ENCODE assay signal across 22 cellular contexts in genomic region chr16:80969114-80969484, GRCh38. TPM values are rescaled to one million over a fixed set of nuclear protein-coding genes. Genes with fewer than 3 reads are reported as not detected.
DNase-seq lines count a peak whose midpoint lies in the region; ATAC-seq and TF ChIP-seq lines count a peak whose summit lies in the region.
"Had no signal": no experiment of that assay in that cellular context is flagged by ENCODE, and none has a peak within 500 bp of the region (broad histone marks: within the 10 kb centered on the region; RNA-seq: fewer than 3 reads in every experiment).

No MANE protein-coding gene starts in this region.

- peaks cover 3% of the 10 kb centered on the region for H3K4me1 ChIP-seq in ACC112 (ENCODE audit: control insufficient read depth, insufficient read depth, low read length, unreplicated experiment)
- H3K4me1 ChIP-seq in GM23338 (ENCODE audit: insufficient read depth): no peaks in the 10 kb centered on the region
- peaks cover 7% of the 10 kb centered on the region for H3K4me1 ChIP-seq in mesenchymal stem cell (ENCODE audit: control insufficient read depth, insufficient read depth, low read depth, low read length)

- H3K14ac ChIP-seq in mesenchymal stem cell (ENCODE audit: low read length in 2 of 2): no peak overlapping the region

- no peaks in the 10 kb centered on the region for H3K4me1 Mint-ChIP-seq in GM23338
- H3K4me1 Mint-ChIP-seq in central memory CD8-positive, alpha-beta T cell: peaks cover 6% of the 10 kb centered on the region
- H3K4me1 Mint-ChIP-seq: IgD-negative memory B cell had no signal

- H4K8ac ChIP-seq in mesenchymal stem cell (ENCODE audit: low read length): no peak overlapping the region

- H3K4me2 ChIP-seq in GM23338 (no peak overlapping the region), mesenchymal stem cell (ENCODE audit: low read length, poor library complexity, severe bottlenecking) (peak overlapping the region; percentile 36)
- H3K4me2 ChIP-seq: KMS-11 had no signal

- H3K4me3 ChIP-seq in ACC112 (ENCODE audit: low read depth, low read length) (no peak overlapping the region), GM23338 (no peak overlapping the region), mesenchymal stem cell (ENCODE audit: insufficient read depth in 1 of 2, low read depth in 1 of 2, low read length in 2 of 2) (no peak overlapping the region)

- H4K91ac ChIP-seq in mesenchymal stem cell (ENCODE audit: low read length): no peak overlapping the region

- H3K9me3 Mint-ChIP-seq in GM23338: no peaks in the 10 kb centered on the region
- no peaks in the 10 kb centered on the region for H3K9me3 Mint-ChIP-seq in central memory CD8-positive, alpha-beta T cell
- H3K9me3 Mint-ChIP-seq: IgD-negative memory B cell had no signal

- H3K27me3 ChIP-seq in ACC112 (ENCODE audit: insufficient read depth, low read length) (no peaks in the 10 kb centered on the region), GM23338 (ENCODE audit: insufficient read depth) (no peaks in the 10 kb centered on the region), mesenchymal stem cell (ENCODE audit: control insufficient read depth in 1 of 2, insufficient read depth in 1 of 2, low read length in 2 of 2) (no peaks in the 10 kb centered on the region)

- no peak overlapping the region for H3K9ac ChIP-seq in mesenchymal stem cell (ENCODE audit: low read length)
- H3K9ac ChIP-seq: KMS-11 had no signal

- peak overlapping the region; percentile 1 for H2AK5ac ChIP-seq in mesenchymal stem cell (ENCODE audit: low read length, severe bottlenecking)

- H3K4ac ChIP-seq in mesenchymal stem cell (ENCODE audit: low read depth in 1 of 2, low read length in 2 of 2): no peak overlapping the region

- H3K79me2 ChIP-seq in ACC112 (ENCODE audit: control insufficient read depth, insufficient read depth, low read length, unreplicated experiment): no peaks in the 10 kb centered on the region
- no peaks in the 10 kb centered on the region for H3K79me2 ChIP-seq in GM23338 (replicated peaks; ENCODE audit: insufficient read depth)

- peak overlapping the region; percentile 48; the same call in 1 of the 2 replicates for H3K27ac Mint-ChIP-seq in GM23338
- H3K27ac Mint-ChIP-seq in central memory CD8-positive, alpha-beta T cell (ENCODE audit: low read depth): peak overlapping the region; percentile 35
- H3K27ac Mint-ChIP-seq: IgD-negative memory B cell had no signal

- no peak overlapping the region for H3K23ac ChIP-seq in mesenchymal stem cell (ENCODE audit: low read length in 2 of 2)

- no peak overlapping the region for H2BK5ac ChIP-seq in mesenchymal stem cell (ENCODE audit: low read depth, low read length, poor library complexity, severe bottlenecking)

- 97% methylated on average over 3 of the region's 3 CpGs for WGBS in mesenchymal stem cell

- no peaks in the 10 kb centered on the region; the same call in 1 of the 2 replicates for H4K20me1 ChIP-seq in GM23338 (replicated peaks; ENCODE audit: insufficient read depth)

- H3K9me3 ChIP-seq in mesenchymal stem cell (ENCODE audit: control insufficient read depth, low read length): no peaks in the 10 kb centered on the region

- no peaks in the 10 kb centered on the region for H3K27me3 Mint-ChIP-seq in GM23338 (ENCODE audit: insufficient read depth, low read depth, poor library complexity)
- H3K27me3 Mint-ChIP-seq in central memory CD8-positive, alpha-beta T cell: no peaks in the 10 kb centered on the region
- H3K27me3 Mint-ChIP-seq: IgD-negative memory B cell had no signal

- no peak for TF ChIP-seq CTCF in GM23338 (conservative IDR thresholded peaks at IDR 0.05; ENCODE audit: low read depth in 2 of 2)

- no peak overlapping the region for H2BK12ac ChIP-seq in mesenchymal stem cell (ENCODE audit: low read length in 2 of 2)

- POLR2A ChIA-PET in HEK293T (lab: Yijun Ruan, JAX): no interaction called here

- peak overlapping the region; percentile 35; the same call in 1 of the 2 replicates for H3K27ac ChIP-seq in ACC112 (ENCODE audit: low read depth, low read length)
- H3K27ac ChIP-seq in GM23338 (ENCODE audit: low read depth): no peak overlapping the region
- H3K27ac ChIP-seq in mesenchymal stem cell (ENCODE audit: low read length, poor library complexity, severe bottlenecking): peak overlapping the region; percentile 74
- H3K27ac ChIP-seq: KMS-11 had no signal

- no peaks in the 10 kb centered on the region for H3F3A ChIP-seq in GM23338 (replicated peaks; ENCODE audit: low read depth)

- H2AFZ ChIP-seq in ACC112 (ENCODE audit: low read length, unreplicated experiment) (no peak overlapping the region), GM23338 (no peak overlapping the region), mesenchymal stem cell (ENCODE audit: low read depth, low read length) (no peak overlapping the region)

- H2BK120ac ChIP-seq in mesenchymal stem cell (ENCODE audit: low read depth, low read length): no peak overlapping the region

- no peaks in the 10 kb centered on the region for H3K9me2 ChIP-seq in GM23338 (ENCODE audit: insufficient read depth)

- no peak overlapping the region for H3K18ac ChIP-seq in mesenchymal stem cell (ENCODE audit: low read depth in 1 of 2, low read length in 2 of 2)

- no peaks in the 10 kb centered on the region for H3K36me3 Mint-ChIP-seq in GM23338 (ENCODE audit: low read depth)
- H3K36me3 Mint-ChIP-seq in central memory CD8-positive, alpha-beta T cell (ENCODE audit: insufficient read depth): peaks cover 1% of the 10 kb centered on the region

- H3K36me3 ChIP-seq in ACC112 (ENCODE audit: insufficient read depth, low read length): no peaks in the 10 kb centered on the region
- no peaks in the 10 kb centered on the region for H3K36me3 ChIP-seq in GM23338 (ENCODE audit: insufficient read depth)
- H3K36me3 ChIP-seq in mesenchymal stem cell (ENCODE audit: control insufficient read depth in 1 of 2, insufficient read depth in 2 of 2, low read depth in 1 of 2, low read length in 2 of 2): peaks cover 0 to 19% of the 10 kb centered on the region in 2 experiments

- CTCF ChIA-PET in HEK293T (lab: Yijun Ruan, JAX): interaction anchor here (0.9 kb wide), 1 partner anchor 19 kb away, joined by 3 read pairs; no protein-coding TSS in a partner anchor

- peaks cover 13% of the 10 kb centered on the region for H3K79me1 ChIP-seq in mesenchymal stem cell (replicated peaks; ENCODE audit: low read length, poor library complexity, severe bottlenecking)

- DNase-seq in GM23338 (ENCODE audit: low spot score) (no peak), mesenchymal stem cell (no peak), HEK293T (ENCODE audit: extremely low spot score) (no peak)
- no peak for DNase-seq in central memory CD8-positive, alpha-beta T cell (ENCODE audit: low spot score in 2 of 2)
- DNase-seq: DMS79 treated with DMSO at 0.1 percent for 48 hours, H7, NCI-H1048, NCI-H1417, NCI-H187, NCI-H2081 treated with DMSO at 0.1 percent for 48 hours, NCI-H2171, NCI-H510A, NCI-H69, RPMI8226, SHP77 treated with DMSO at 0.1 percent for 48 hours, SW 1271 had no signal

- no peak overlapping the region for H2BK15ac ChIP-seq in mesenchymal stem cell (ENCODE audit: low read depth, poor library complexity, severe bottlenecking)

- H3K4me3 Mint-ChIP-seq in GM23338: no peak overlapping the region
- H3K4me3 Mint-ChIP-seq in central memory CD8-positive, alpha-beta T cell: no peak overlapping the region
- H3K4me3 Mint-ChIP-seq: IgD-negative memory B cell had no signal

- ATAC-seq in GM23338 (no peak), GM18511 (IDR thresholded peaks at IDR 0.05; ENCODE audit: unreplicated experiment) (no peak), HG03025 (IDR thresholded peaks at IDR 0.05; ENCODE audit: low FRiP score, unreplicated experiment) (no peak), GM21737 (IDR thresholded peaks at IDR 0.05; ENCODE audit: unreplicated experiment) (no peak)
- ATAC-seq in central memory CD8-positive, alpha-beta T cell (replicated peaks; ENCODE audit: extremely low read depth, poor library complexity, severe bottlenecking): no peak

TF ChIP-seq in GM23338, 12 proteins besides CTCF, POLR2A, EP300 and RAD21 (continues in another document):
- TF ChIP-seq EZH2phosphoT487 (IDR thresholded peaks at IDR 0.05; ENCODE audit: unreplicated experiment): no peak
- no peak for TF ChIP-seq JUNB (IDR thresholded peaks at IDR 0.05; ENCODE audit: unreplicated experiment)
- no peak for TF ChIP-seq ZNF114 (CRISPR knock-in tag; IDR thresholded peaks at IDR 0.05)
- no peak for TF ChIP-seq POLR2AphosphoS5 (IDR thresholded peaks at IDR 0.05; ENCODE audit: low read depth)
- no peak for TF ChIP-seq EZH2 (IDR thresholded peaks at IDR 0.05; ENCODE audit: low read depth, unreplicated experiment)
- no peak for TF ChIP-seq STAT1 (IDR thresholded peaks at IDR 0.05; ENCODE audit: unreplicated experiment)

TF ChIP-seq in HEK293T, 16 proteins besides CTCF, POLR2A, EP300 and RAD21:
- TF ChIP-seq FOXA1 (IDR thresholded peaks at IDR 0.05) (no peak), LEF1 (IDR thresholded peaks at IDR 0.05; ENCODE audit: borderline replicate concordance) (no peak), L3MBTL2 (conservative IDR thresholded peaks at IDR 0.05) (no peak), BHLHE40 (IDR thresholded peaks at IDR 0.05; ENCODE audit: borderline replicate concordance) (no peak), HDGF (IDR thresholded peaks at IDR 0.05; ENCODE audit: borderline replicate concordance) (no peak), SP1 (IDR thresholded peaks at IDR 0.05) (no peak), ARNT (IDR thresholded peaks at IDR 0.05) (no peak), SUZ12 (IDR thresholded peaks at IDR 0.05) (no peak), FOXM1 (IDR thresholded peaks at IDR 0.05; ENCODE audit: borderline replicate concordance) (no peak), ELF4 (IDR thresholded peaks at IDR 0.05) (no peak)

RNA-seq across cellular contexts. Expression of gene CMC2, which starts 37.6 kb away (rescaled TPM):
- total RNA-seq in GM23338 (2014; rRNA removed; shearing (Covaris generic)): 35.7 and 63.3 TPM in 2 replicates
- polyA plus RNA-seq in GM23338 (2016; fragmentation: Nextera tagmentation; extraction: Ambion mirVana): 211 and 241 TPM in 2 replicates
- 98.2 TPM for polyA plus RNA-seq in mesenchymal stem cell (2013, experiment 1 of 2)
- polyA plus RNA-seq in mesenchymal stem cell (2013, experiment 2 of 2): 95.5 TPM

RNA-seq across cellular contexts. Expression of gene CENPN, which starts 37.9 kb away (rescaled TPM):
- total RNA-seq in GM23338 (2014; rRNA removed; shearing (Covaris generic)): 43.6 and 54.9 TPM in 2 replicates
- polyA plus RNA-seq in GM23338 (2016; fragmentation: Nextera tagmentation; extraction: Ambion mirVana): 59.0 and 80.8 TPM in 2 replicates
- polyA plus RNA-seq in mesenchymal stem cell (2013, experiment 1 of 2): 14.6 TPM
- 10.3 TPM for polyA plus RNA-seq in mesenchymal stem cell (2013, experiment 2 of 2)
